Comparison of ENCODE assay signal across 14 cellular contexts in genomic region chr14:93073366-93073722, GRCh38. TPM values are rescaled to one million over a fixed set of nuclear protein-coding genes. Genes with fewer than 3 reads are reported as not detected.
DNase-seq lines count a peak whose midpoint lies in the region; ATAC-seq, FAIRE-seq and TF ChIP-seq lines count a peak whose summit lies in the region.
"Had no signal": no experiment of that assay in that cellular context is flagged by ENCODE, and none has a peak within 500 bp of the region (broad histone marks: within the 10 kb centered on the region; RNA-seq: fewer than 3 reads in every experiment).

No MANE protein-coding gene starts in this region.

- intact Hi-C loops in esophagus squamous epithelium (cut with DNase I) = no loop called here

- POLR2A ChIA-PET in T-cell (lab: Charles Lee) = no interaction called here

- H3K4me3 ChIP-seq in esophagus squamous epithelium = no peak overlapping the region
- H3K4me3 ChIP-seq in smooth muscle cell = no peak overlapping the region

- peaks cover 47 to 62% (median 60%) of the 10 kb centered on the region in 3 donors for H3K4me1 Mint-ChIP-seq in T-cell

- no peak overlapping the region for H3K9ac ChIP-seq in smooth muscle cell (ENCODE audit: low read depth)

- H3K27ac ChIP-seq in esophagus squamous epithelium (peak overlapping the region in 3 of 4 donors; percentile 25 to 86 (median 82)), smooth muscle cell (ENCODE audit: low read depth) (no peak overlapping the region)
- H3K27ac ChIP-seq: VCaP had no signal

- H4K20me1 ChIP-seq in smooth muscle cell (ENCODE audit: low read depth) = no peaks in the 10 kb centered on the region

- TF ChIP-seq POLR2A in esophagus squamous epithelium (IDR thresholded peaks at IDR 0.05) = no peak

- no peaks in the 10 kb centered on the region for H3F3A ChIP-seq in smooth muscle cell (ENCODE audit: low read depth)

- H3K36me3 Mint-ChIP-seq in T-cell = peaks cover 4% of the 10 kb centered on the region

- H3K9me3 Mint-ChIP-seq in T-cell = no peaks in the 10 kb centered on the region

- no peaks in the 10 kb centered on the region for H3K36me3 ChIP-seq in esophagus squamous epithelium
- no peaks in the 10 kb centered on the region for H3K36me3 ChIP-seq in smooth muscle cell (ENCODE audit: low read depth)

- TF ChIP-seq CTCF in esophagus squamous epithelium (IDR thresholded peaks at IDR 0.05) (no peak), smooth muscle cell (IDR thresholded peaks at IDR 0.05; ENCODE audit: borderline replicate concordance, insufficient read depth, poor library complexity, severe bottlenecking) (no peak)

- H2AFZ ChIP-seq in smooth muscle cell (ENCODE audit: low read depth) = no peak overlapping the region

- H3K9me3 ChIP-seq in esophagus squamous epithelium (no peaks in the 10 kb centered on the region), smooth muscle cell (replicated peaks; ENCODE audit: low read depth) (no peaks in the 10 kb centered on the region)

- CTCF ChIA-PET in T-cell (lab: Charles Lee) = no interaction called here

- H3K27ac Mint-ChIP-seq in T-cell = peak overlapping the region in 1 of 2 donors; percentile 76

- H3K4me1 ChIP-seq in esophagus squamous epithelium (peaks cover 13 to 46% (median 15%) of the 10 kb centered on the region in 3 donors), smooth muscle cell (ENCODE audit: low read depth) (no peaks in the 10 kb centered on the region)

- no peak for DNase-seq in GM19239 (ENCODE audit: insufficient read length, low spot score)
- peak in 1 of 34 experiments; percentile 12 for DNase-seq in T-cell
- DNase-seq in esophagus squamous epithelium (lab: John Stamatoyannopoulos, UW) = no peak
- DNase-seq in smooth muscle cell (lab: John Stamatoyannopoulos, UW; ENCODE audit: unreplicated experiment) = no peak
- no peak for DNase-seq in stimulated activated CD4-positive, alpha-beta T cell treated with anti-CD3 and anti-CD28 coated beads, Interleukin-2, amount 100 ng/mL, for 48 hours
- DNase-seq in NCI-H748 (lab: John Stamatoyannopoulos, UW; ENCODE audit: unreplicated experiment) = no peak
- DNase-seq: activated effector memory CD4-positive, alpha-beta T cell treated with anti-CD3 and anti-CD28 coated beads, Interleukin-2, amount 50 U/mL, for 16 hours; cortex of kidney; NCI-H2029 treated with DMSO at 0.1 percent for 48 hours; PC-3; stimulated activated naive CD4-positive, alpha-beta T cell had no signal

- no peaks in the 10 kb centered on the region for H3K79me2 ChIP-seq in smooth muscle cell (ENCODE audit: low read depth)

- ATAC-seq in T-cell (replicated peaks in 1 of 4) (no peak), HG02588 (IDR thresholded peaks at IDR 0.05; ENCODE audit: unreplicated experiment) (no peak), GM19463 (IDR thresholded peaks at IDR 0.05; ENCODE audit: unreplicated experiment) (no peak)
- ATAC-seq: PC-3 had no signal

- peak; percentile 83 for FAIRE-seq in GM19239 (lab: Jason Lieb, UNC)

- WGBS in esophagus squamous epithelium, 2 donors = 44 to 71% methylated on average over 4 to 5 of the region's 5 CpGs
- 90% methylated on average over 5 of the region's 5 CpGs for WGBS in smooth muscle cell (ENCODE audit: low lambda C conversion rate)

- H3K27me3 Mint-ChIP-seq in T-cell = no peaks in the 10 kb centered on the region

- peak overlapping the region in 2 of 3 donors; percentile 21 to 66 for H3K4me3 Mint-ChIP-seq in T-cell

- H3K27me3 ChIP-seq in esophagus squamous epithelium = no peaks in the 10 kb centered on the region
- no peaks in the 10 kb centered on the region for H3K27me3 ChIP-seq in smooth muscle cell (ENCODE audit: low read depth)

- peak overlapping the region; percentile 34 for H3K4me2 ChIP-seq in smooth muscle cell

RNA-seq across cellular contexts. Expression of gene ITPK1, which starts 42.4 kb away (rescaled TPM):
- total RNA-seq in T-cell (10 to 100 TPM; 28.0 to 43.0 (median 39.5) TPM), esophagus squamous epithelium (10 to 100 TPM; 14.2 to 34.5 (median 25.8) TPM), smooth muscle cell (9.2 and 17.6 TPM in 2 replicates)
- polyA plus RNA-seq in smooth muscle cell = 13.3 and 14.2 TPM in 2 replicates
